Comparison of ENCODE assay signal across 9 cellular contexts in genomic region chr11:11179239-11179638, GRCh38.
DNase-seq lines count a peak whose midpoint lies in the region; ATAC-seq, FAIRE-seq and TF ChIP-seq lines count a peak whose summit lies in the region.
"Had no signal": no experiment of that assay in that cellular context is flagged by ENCODE, and none has a peak within 500 bp of the region (broad histone marks: within the 10 kb centered on the region; RNA-seq: fewer than 3 reads in every experiment).

No MANE protein-coding gene starts in this region.

- no peaks in the 10 kb centered on the region for H3K4me1 Mint-ChIP-seq in Caco-2 (ENCODE audit: low read depth, unreplicated experiment)

- H3K9me3 Mint-ChIP-seq in Caco-2 (ENCODE audit: unreplicated experiment): no peaks in the 10 kb centered on the region

- CTCF ChIA-PET in Caco-2 (lab: Charles Lee): no interaction called here

- no peaks in the 10 kb centered on the region for H3K27me3 ChIP-seq in testis
- H3K27me3 ChIP-seq in Caco-2 (replicated peaks; ENCODE audit: control insufficient read depth, insufficient read depth, low read length): peaks cover 1% of the 10 kb centered on the region

- H3K4me3 ChIP-seq in astrocyte of the spinal cord (ENCODE audit: low read depth, low read length): no peak overlapping the region
- H3K4me3 ChIP-seq in testis: no peak overlapping the region
- H3K4me3 ChIP-seq in Caco-2 (ENCODE audit: low read depth, low read length): no peak overlapping the region

- H3K4me1 ChIP-seq in testis (no peaks in the 10 kb centered on the region), Caco-2 (no peaks in the 10 kb centered on the region)

- no peaks in the 10 kb centered on the region for H3K36me3 Mint-ChIP-seq in Caco-2 (ENCODE audit: insufficient read depth, unreplicated experiment)

- DNase-seq in HS-5 (ENCODE audit: low read depth) (peak; percentile 50), astrocyte of the spinal cord (ENCODE audit: low read depth, low spot score) (peak; percentile 78), islet precursor cell (peak; percentile 88), testis (peak; percentile 62), Caco-2 (no peak), D721Med (ENCODE audit: insufficient read length, low spot score) (no peak)
- DNase-seq: activated naive CD4-positive, alpha-beta T cell; NCI-H187 had no signal

- in situ Hi-C loops in astrocyte of the spinal cord (cut with HindIII; ENCODE audit: low sequenced_read_pairs): no loop called here

- peaks cover 16% of the 10 kb centered on the region for H3K27me3 Mint-ChIP-seq in Caco-2 (ENCODE audit: insufficient read depth, unreplicated experiment)

- no peak overlapping the region for H3K27ac ChIP-seq in testis

- POLR2A ChIA-PET in Caco-2 (lab: Charles Lee): no interaction called here

- H3K36me3 ChIP-seq in testis (ENCODE audit: low read depth, missing control alignments) (no peaks in the 10 kb centered on the region), Caco-2 (ENCODE audit: control insufficient read depth, insufficient read depth, low read length) (no peaks in the 10 kb centered on the region)

- FAIRE-seq in D721Med (lab: Jason Lieb, UNC): no peak

- no peak for TF ChIP-seq CTCF in astrocyte of the spinal cord (IDR thresholded peaks at IDR 0.05; ENCODE audit: low read depth, low read length)
- no peak for TF ChIP-seq CTCF in testis (IDR thresholded peaks at IDR 0.05)
- TF ChIP-seq CTCF in Caco-2 (IDR thresholded peaks at IDR 0.05; ENCODE audit: insufficient read depth in 1 of 2, low read depth in 1 of 2, low read length in 1 of 2, severe bottlenecking in 1 of 2, unreplicated experiment in 1 of 2): no peak
- no peak for TF ChIP-seq CTCF in D721Med (IDR thresholded peaks at IDR 0.05; ENCODE audit: insufficient read depth, missing control alignments)

- BruUV-seq in Caco-2 (replicated peaks; lab: Mats Ljungman, UMichigan): no TSS peak

- H3K27ac Mint-ChIP-seq in Caco-2 (ENCODE audit: unreplicated experiment): no peak overlapping the region

- no peak for TF ChIP-seq POLR2A in testis (IDR thresholded peaks at IDR 0.05)

- no peak overlapping the region for H3K4me3 Mint-ChIP-seq in Caco-2 (ENCODE audit: unreplicated experiment)

- no peaks in the 10 kb centered on the region for H3K9me3 ChIP-seq in testis
- H3K9me3 ChIP-seq in Caco-2: no peaks in the 10 kb centered on the region; the same call in 1 of the 2 replicates

- no peak for ATAC-seq in GM21528 (IDR thresholded peaks at IDR 0.05; ENCODE audit: low FRiP score, unreplicated experiment)

- intact Hi-C loops in testis (cut with DNase I; ENCODE audit: low total_unique reads) (no loop called here), Caco-2 (cut with micrococcal nuclease; ENCODE audit: unreplicated experiment) (no loop called here)

Comparison
In these comparisons a context has a peak if more than half of its experiments do, and no peak if none do; other contexts are left out.
1. DNase-seq: peak in HS-5 (single experiment), astrocyte of the spinal cord (single experiment), islet precursor cell (single experiment) and testis (single experiment); none in Caco-2 (0 of 2) and D721Med (single experiment).